20 cellular contexts compared by ENCODE assay signal in genomic region chr1:114559356-114559755, GRCh38. TPM values are rescaled to one million over a fixed set of nuclear protein-coding genes. Genes with fewer than 3 reads are reported as not detected.
DNase-seq lines count a peak whose midpoint lies in the region; ATAC-seq and TF ChIP-seq lines count a peak whose summit lies in the region.
"Had no signal": no experiment of that assay in that cellular context is flagged by ENCODE, and none has a peak within 500 bp of the region (broad histone marks: within the 10 kb centered on the region; RNA-seq: fewer than 3 reads in every experiment).

No MANE protein-coding gene starts in this region.

- H3K36me3 Mint-ChIP-seq in glutamatergic neuron (ENCODE audit: unreplicated experiment) = no peaks in the 10 kb centered on the region

- ATAC-seq in GM19043 (IDR thresholded peaks at IDR 0.05; ENCODE audit: low read depth, unreplicated experiment) (peak; percentile 55), HG02852 (IDR thresholded peaks at IDR 0.05; ENCODE audit: unreplicated experiment) (peak; percentile 65)

- no peak overlapping the region for H3K9ac ChIP-seq in colonic mucosa (ENCODE audit: low read depth in 2 of 2, low read length in 2 of 2)

- H3K36me3 ChIP-seq in neutrophil (no peaks in the 10 kb centered on the region), colonic mucosa (no peaks in the 10 kb centered on the region)
- H3K36me3 ChIP-seq: brain microvascular endothelial cell, right lobe of liver, thoracic aorta had no signal

- no peaks in the 10 kb centered on the region for H3K27me3 Mint-ChIP-seq in glutamatergic neuron (ENCODE audit: unreplicated experiment)
- H3K27me3 Mint-ChIP-seq: activated naive CD8-positive, alpha-beta T cell had no signal

- peak overlapping the region in 1 of 2 experiments; percentile 22 for H3K4me3 ChIP-seq in neutrophil (ENCODE audit: low read depth in 1 of 2, low read length in 1 of 2)
- H3K4me3 ChIP-seq in colonic mucosa = no peak overlapping the region
- H3K4me3 ChIP-seq: hepatocyte, MG63, right lobe of liver, thoracic aorta had no signal

- H3K27me3 ChIP-seq in neutrophil = no peaks in the 10 kb centered on the region
- no peaks in the 10 kb centered on the region for H3K27me3 ChIP-seq in colonic mucosa
- H3K27me3 ChIP-seq: brain microvascular endothelial cell, hepatocyte, MG63, right lobe of liver had no signal

- no peak overlapping the region for H3K27ac Mint-ChIP-seq in glutamatergic neuron (ENCODE audit: unreplicated experiment)
- H3K27ac Mint-ChIP-seq: activated naive CD8-positive, alpha-beta T cell; HFFc6; mesothelial cell of epicardium had no signal

- H3K9me3 ChIP-seq in neutrophil = no peaks in the 10 kb centered on the region
- no peaks in the 10 kb centered on the region for H3K9me3 ChIP-seq in colonic mucosa
- H3K9me3 ChIP-seq: MG63, right lobe of liver, thoracic aorta had no signal

- TF ChIP-seq CTCF in neutrophil (IDR thresholded peaks at IDR 0.05) = no peak
- no peak for TF ChIP-seq CTCF in colonic mucosa (IDR thresholded peaks at IDR 0.05)
- TF ChIP-seq CTCF in glutamatergic neuron (IDR thresholded peaks at IDR 0.05; ENCODE audit: partially characterized antibody, unreplicated experiment) = no peak

- H3K4me1 Mint-ChIP-seq in glutamatergic neuron (ENCODE audit: low read depth, unreplicated experiment) = no peaks in the 10 kb centered on the region
- H3K4me1 Mint-ChIP-seq: mesothelial cell of epicardium had no signal

- intact Hi-C loops in colonic mucosa (cut with DNase I) = no loop called here

- no peaks in the 10 kb centered on the region for H3K9me3 Mint-ChIP-seq in glutamatergic neuron (ENCODE audit: unreplicated experiment)
- H3K9me3 Mint-ChIP-seq: HFFc6, mesothelial cell of epicardium had no signal

- H3K27ac ChIP-seq in neutrophil (peak overlapping the region; percentile 60), colonic mucosa (no peak overlapping the region)
- H3K27ac ChIP-seq: brain microvascular endothelial cell, hepatocyte, right lobe of liver, thoracic aorta had no signal

- no peak overlapping the region for H3K4me3 Mint-ChIP-seq in glutamatergic neuron (ENCODE audit: unreplicated experiment)
- H3K4me3 Mint-ChIP-seq: activated naive CD8-positive, alpha-beta T cell; HFFc6; mesothelial cell of epicardium had no signal

- DNase-seq in NOMO-1 treated with DMSO at 0.1 percent for 48 hours (lab: John Stamatoyannopoulos, UW; ENCODE audit: unreplicated experiment) (peak; percentile 78), dedifferentiated amniotic fluid mesenchymal stem cell (ENCODE audit: extremely low spot score) (no peak), colonic mucosa (no peak), glutamatergic neuron (no peak)
- no peak for DNase-seq in activated T-cell treated with anti-CD3 and anti-CD28 coated beads, Interleukin-2, amount 50 U/mL, for 1 hour
- DNase-seq: activated CD4-positive, alpha-beta T cell treated with anti-CD3 and anti-CD28 coated beads for 4 hours; brain microvascular endothelial cell; HFFc6; MG63; NCI-H2107; NCI-H69; right lobe of liver; RPMI8226 had no signal

- H3K4me1 ChIP-seq in neutrophil (ENCODE audit: control insufficient read depth in 1 of 2, insufficient read depth in 1 of 2, low read depth in 1 of 2, low read length in 1 of 2) (peaks cover 10 to 23% of the 10 kb centered on the region in 2 experiments), colonic mucosa (no peaks in the 10 kb centered on the region)
- H3K4me1 ChIP-seq: right lobe of liver had no signal

RNA-seq across cellular contexts. Expression of gene BCAS2, which starts 22.1 kb away (rescaled TPM):
- 10 to 100 TPM; 31.7 to 37.0 TPM for total RNA-seq in colonic mucosa
- total RNA-seq in glutamatergic neuron (ENCODE audit: unreplicated experiment) = 52.4 TPM

RNA-seq across cellular contexts. Expression of gene TRIM33, which starts 48.4 kb away (rescaled TPM):
- total RNA-seq in colonic mucosa = 10 to 100 TPM; 26.7 to 29.2 TPM
- 69.3 TPM for total RNA-seq in glutamatergic neuron (ENCODE audit: unreplicated experiment)
